Comparison of ENCODE assay signal across 27 cellular contexts in genomic region chr1:28099050-28099769, GRCh38. TPM values are rescaled to one million over a fixed set of nuclear protein-coding genes. Genes with fewer than 3 reads are reported as not detected.
DNase-seq lines count a peak whose midpoint lies in the region; ATAC-seq and TF ChIP-seq lines count a peak whose summit lies in the region.
"Had no signal": no experiment of that assay in that cellular context is flagged by ENCODE, and none has a peak within 500 bp of the region (broad histone marks: within the 10 kb centered on the region; RNA-seq: fewer than 3 reads in every experiment).

No MANE protein-coding gene starts in this region.

- WGBS in heart left ventricle, 4 donors, result 60 to 65% (median 63%) methylated on average over 3 to 5 of the region's 5 CpGs
- 87 to 90% methylated on average over 5 of the region's 5 CpGs for WGBS in tibial nerve, 2 donors

- no peaks in the 10 kb centered on the region for H3K9me3 Mint-ChIP-seq in WTC11
- H3K9me3 Mint-ChIP-seq: memory B cell, naive B cell, T-cell had no signal

- POLR2A ChIA-PET in WTC11 (lab: Charles Lee), result no interaction called here

- H3K27me3 Mint-ChIP-seq in WTC11 (ENCODE audit: low read depth), result no peaks in the 10 kb centered on the region
- H3K27me3 Mint-ChIP-seq: memory B cell had no signal

- ATAC-seq in heart left ventricle (peak; percentile 87 to 98 (median 95)), WTC11 (no peak)
- ATAC-seq: activated CD4-positive, alpha-beta T cell treated with anti-CD3 and anti-CD28 coated beads for 36 hours; gastroesophageal sphincter; pancreas; T-cell had no signal

- H3K4me3 ChIP-seq in SJCRH30 (no peak overlapping the region), heart left ventricle (no peak overlapping the region), neutrophil (ENCODE audit: low read depth in 1 of 2, low read length in 1 of 2) (no peak overlapping the region), tibial nerve (no peak overlapping the region)
- H3K4me3 ChIP-seq: ascending aorta, esophagus muscularis mucosa, gastroesophageal sphincter, pancreas, right lobe of liver had no signal

- CTCF ChIA-PET in WTC11 (lab: Charles Lee), result interaction anchor here (3.2 kb wide), 1 partner anchor 8 kb away, joined by 13 read pairs; no protein-coding TSS in a partner anchor

- peak; percentile 33 for DNase-seq in EL
- DNase-seq in SJCRH30, result peak; percentile 52 to 59
- peak in 4 of 5 donors; percentile 34 to 63 (median 40) for DNase-seq in heart left ventricle
- no peak for DNase-seq in WTC11 (ENCODE audit: low spot score)
- no peak for DNase-seq in tibial nerve (ENCODE audit: low spot score in 2 of 2)
- no peak for DNase-seq in anterior cingulate cortex (lab: John Stamatoyannopoulos, UW)
- no peak for DNase-seq in cerebellar cortex (ENCODE audit: low spot score)
- DNase-seq: ACHN; activated CD4-positive, alpha-beta T cell treated with anti-CD3 and anti-CD28 coated beads for 36 hours; activated naive CD4-positive, alpha-beta T cell treated with anti-CD3 and anti-CD28 coated beads, Interleukin-2, amount 50 U/mL, for 16 hours; C1 segment of cervical spinal cord; Calu3; effector memory CD4-positive, alpha-beta T cell; kidney glomerular epithelial cell; naive B cell; NCI-H1436; NCI-H2171; NCI-H526; pancreas; substantia nigra; T-cell had no signal

- no peaks in the 10 kb centered on the region for H3K9me3 ChIP-seq in SJCRH30 (replicated peaks)
- H3K9me3 ChIP-seq in heart left ventricle, result no peaks in the 10 kb centered on the region
- no peaks in the 10 kb centered on the region for H3K9me3 ChIP-seq in neutrophil
- no peaks in the 10 kb centered on the region for H3K9me3 ChIP-seq in tibial nerve
- H3K9me3 ChIP-seq: ascending aorta, esophagus muscularis mucosa, gastroesophageal sphincter, pancreas, right lobe of liver had no signal

- no peak overlapping the region for H3K4me3 Mint-ChIP-seq in WTC11
- H3K4me3 Mint-ChIP-seq: activated CD4-positive, alpha-beta T cell treated with anti-CD3 and anti-CD28 coated beads for 36 hours; memory B cell; T-cell had no signal

- intact Hi-C loops in heart left ventricle (cut with DNase I), result no loop called here

- no peak overlapping the region; the same call in 1 of the 2 replicates for H3K27ac ChIP-seq in SJCRH30
- H3K27ac ChIP-seq in heart left ventricle, result peak overlapping the region in 8 of 12 donors; percentile 18 to 77 (median 64)
- H3K27ac ChIP-seq in neutrophil, result peak overlapping the region; percentile 11
- H3K27ac ChIP-seq in tibial nerve, result no peak overlapping the region
- H3K27ac ChIP-seq: ascending aorta, esophagus muscularis mucosa, gastroesophageal sphincter, pancreas, right lobe of liver had no signal

- H3K4me1 ChIP-seq in SJCRH30 (peaks cover 12% of the 10 kb centered on the region), heart left ventricle (peaks cover 0 to 11% (median 0%) of the 10 kb centered on the region in 12 donors), neutrophil (ENCODE audit: control insufficient read depth in 1 of 2, insufficient read depth in 1 of 2, low read depth in 1 of 2, low read length in 1 of 2) (peaks cover 16% of the 10 kb centered on the region in 2 experiments), tibial nerve (no peaks in the 10 kb centered on the region)
- H3K4me1 ChIP-seq: ascending aorta, gastroesophageal sphincter, pancreas, right lobe of liver had no signal

- H3K27me3 ChIP-seq in SJCRH30 (no peaks in the 10 kb centered on the region), heart left ventricle (no peaks in the 10 kb centered on the region), neutrophil (no peaks in the 10 kb centered on the region), tibial nerve (peaks cover 0 to 4% of the 10 kb centered on the region in 2 donors)
- H3K27me3 ChIP-seq: ascending aorta, pancreas, right lobe of liver had no signal

- no peak for TF ChIP-seq CTCF in heart left ventricle (IDR thresholded peaks at IDR 0.05)
- no peak for TF ChIP-seq CTCF in neutrophil (IDR thresholded peaks at IDR 0.05)
- TF ChIP-seq CTCF in WTC11 (IDR thresholded peaks at IDR 0.05), result no peak
- no peak for TF ChIP-seq CTCF in tibial nerve (IDR thresholded peaks at IDR 0.05)

- TF ChIP-seq EP300 in tibial nerve (IDR thresholded peaks at IDR 0.05), result no peak

- no peak for TF ChIP-seq POLR2A in heart left ventricle (IDR thresholded peaks at IDR 0.05)
- no peak for TF ChIP-seq POLR2A in tibial nerve (IDR thresholded peaks at IDR 0.05)

- H3K27ac Mint-ChIP-seq in WTC11, result no peak overlapping the region
- H3K27ac Mint-ChIP-seq: activated CD4-positive, alpha-beta T cell treated with anti-CD3 and anti-CD28 coated beads for 36 hours; memory B cell; T-cell had no signal

- H3K36me3 ChIP-seq in SJCRH30 (no peaks in the 10 kb centered on the region), heart left ventricle (no peaks in the 10 kb centered on the region), neutrophil (no peaks in the 10 kb centered on the region), tibial nerve (no peaks in the 10 kb centered on the region)
- H3K36me3 ChIP-seq: ascending aorta, esophagus muscularis mucosa, gastroesophageal sphincter, pancreas, right lobe of liver had no signal

- H3K4me1 Mint-ChIP-seq in WTC11, result no peaks in the 10 kb centered on the region
- H3K4me1 Mint-ChIP-seq: memory B cell, naive B cell, T-cell had no signal

- H3K36me3 Mint-ChIP-seq in WTC11, result no peaks in the 10 kb centered on the region
- H3K36me3 Mint-ChIP-seq: memory B cell, naive B cell, T-cell had no signal

TF ChIP-seq in WTC11, 78 proteins besides CTCF, POLR2A, EP300 and RAD21 (continues in another document):
- TF ChIP-seq ZNF232 (CRISPR knock-in tag; IDR thresholded peaks at IDR 0.05) (no peak), RORB (CRISPR knock-in tag; IDR thresholded peaks at IDR 0.05) (no peak), ZMAT4 (CRISPR knock-in tag; IDR thresholded peaks at IDR 0.05) (no peak), ZNF512 (CRISPR knock-in tag; IDR thresholded peaks at IDR 0.05; ENCODE audit: borderline replicate concordance) (no peak), SP1 (CRISPR knock-in tag; conservative IDR thresholded peaks at IDR 0.05) (no peak)
- TF ChIP-seq, protein P1, sequence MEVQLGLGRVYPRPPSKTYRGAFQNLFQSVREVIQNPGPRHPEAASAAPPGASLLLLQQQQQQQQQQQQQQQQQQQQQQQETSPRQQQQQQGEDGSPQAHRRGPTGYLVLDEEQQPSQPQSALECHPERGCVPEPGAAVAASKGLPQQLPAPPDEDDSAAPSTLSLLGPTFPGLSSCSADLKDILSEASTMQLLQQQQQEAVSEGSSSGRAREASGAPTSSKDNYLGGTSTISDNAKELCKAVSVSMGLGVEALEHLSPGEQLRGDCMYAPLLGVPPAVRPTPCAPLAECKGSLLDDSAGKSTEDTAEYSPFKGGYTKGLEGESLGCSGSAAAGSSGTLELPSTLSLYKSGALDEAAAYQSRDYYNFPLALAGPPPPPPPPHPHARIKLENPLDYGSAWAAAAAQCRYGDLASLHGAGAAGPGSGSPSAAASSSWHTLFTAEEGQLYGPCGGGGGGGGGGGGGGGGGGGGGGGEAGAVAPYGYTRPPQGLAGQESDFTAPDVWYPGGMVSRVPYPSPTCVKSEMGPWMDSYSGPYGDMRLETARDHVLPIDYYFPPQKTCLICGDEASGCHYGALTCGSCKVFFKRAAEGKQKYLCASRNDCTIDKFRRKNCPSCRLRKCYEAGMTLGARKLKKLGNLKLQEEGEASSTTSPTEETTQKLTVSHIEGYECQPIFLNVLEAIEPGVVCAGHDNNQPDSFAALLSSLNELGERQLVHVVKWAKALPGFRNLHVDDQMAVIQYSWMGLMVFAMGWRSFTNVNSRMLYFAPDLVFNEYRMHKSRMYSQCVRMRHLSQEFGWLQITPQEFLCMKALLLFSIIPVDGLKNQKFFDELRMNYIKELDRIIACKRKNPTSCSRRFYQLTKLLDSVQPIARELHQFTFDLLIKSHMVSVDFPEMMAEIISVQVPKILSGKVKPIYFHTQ (CRISPR knock-in tag; IDR thresholded peaks at IDR 0.05), result no peak
- TF ChIP-seq, protein P2, sequence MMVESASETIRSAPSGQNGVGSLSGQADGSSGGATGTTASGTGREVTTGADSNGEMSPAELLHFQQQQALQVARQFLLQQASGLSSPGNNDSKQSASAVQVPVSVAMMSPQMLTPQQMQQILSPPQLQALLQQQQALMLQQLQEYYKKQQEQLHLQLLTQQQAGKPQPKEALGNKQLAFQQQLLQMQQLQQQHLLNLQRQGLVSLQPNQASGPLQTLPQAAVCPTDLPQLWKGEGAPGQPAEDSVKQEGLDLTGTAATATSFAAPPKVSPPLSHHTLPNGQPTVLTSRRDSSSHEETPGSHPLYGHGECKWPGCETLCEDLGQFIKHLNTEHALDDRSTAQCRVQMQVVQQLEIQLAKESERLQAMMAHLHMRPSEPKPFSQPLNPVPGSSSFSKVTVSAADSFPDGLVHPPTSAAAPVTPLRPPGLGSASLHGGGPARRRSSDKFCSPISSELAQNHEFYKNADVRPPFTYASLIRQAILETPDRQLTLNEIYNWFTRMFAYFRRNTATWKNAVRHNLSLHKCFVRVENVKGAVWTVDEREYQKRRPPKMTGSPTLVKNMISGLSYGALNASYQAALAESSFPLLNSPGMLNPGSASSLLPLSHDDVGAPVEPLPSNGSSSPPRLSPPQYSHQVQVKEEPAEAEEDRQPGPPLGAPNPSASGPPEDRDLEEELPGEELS (CRISPR knock-in tag; IDR thresholded peaks at IDR 0.05), result no peak

RNA-seq across cellular contexts. Expression of gene EYA3, which starts 10.8 kb away (rescaled TPM):
- 37.6 and 40.0 TPM in 2 replicates for total RNA-seq in SJCRH30 (2014; rRNA removed; shearing (Covaris generic))
- total RNA-seq in heart left ventricle, result 10 to 100 TPM; 13.3 to 23.3 (median 18.8) TPM
- 1 to 10 TPM; 5.8 to 8.2 TPM for polyA plus RNA-seq in heart left ventricle
- 27.4 to 29.4 TPM (median 28.1 TPM) in 3 replicates for total RNA-seq in WTC11 (2021)
- total RNA-seq in tibial nerve, result 10 to 100 TPM in 3 of 4 donors, 1 to 10 TPM in 1; 9.2 to 17.6 (median 14.6) TPM

Comparison
In these comparisons a context has a peak if more than half of its experiments do, and no peak if none do; other contexts are left out.
1. DNase-seq: peak in EL (single experiment), SJCRH30 (2 of 2) and heart left ventricle (4 of 5); none in WTC11 (single experiment), tibial nerve (0 of 2), anterior cingulate cortex (0 of 58) and cerebellar cortex (single experiment).
2. H3K27ac ChIP-seq: peak in heart left ventricle (8 of 12) and neutrophil (single experiment); none in SJCRH30 (single experiment) and tibial nerve (0 of 4).